ENCODE assay signal across 17 cellular contexts in genomic region chr3:182908471-182908870, GRCh38.
"Had no signal": no experiment of that assay in that cellular context is flagged by ENCODE, and none has a peak within 500 bp of the region (broad histone marks: within the 10 kb centered on the region; RNA-seq: fewer than 3 reads in every experiment).

No MANE protein-coding gene starts in this region.

- DNase-seq: activated CD4-positive, alpha-beta T cell treated with anti-CD3 and anti-CD28 coated beads, Interleukin-2, amount 10 ng/mL, durations not matched to agents 7 days and 5 days; activated CD4-positive, CD25-positive, alpha-beta regulatory T cell; activated naive CD4-positive, alpha-beta T cell treated with Interleukin-2 at 50 U/mL for 16 hours; activated T-cell treated with anti-CD3 and anti-CD28 coated beads for 4 hours; amygdala; cortex of kidney; effector memory CD8-positive, alpha-beta T cell; left colon; lower lobe of right lung; right cardiac atrium; stimulated activated CD4-positive, alpha-beta T cell treated with anti-CD3 and anti-CD28 coated beads, Interleukin-4, amount 100 ng/mL, for 4 hours had no signal

- ATAC-seq: effector memory CD8-positive, alpha-beta T cell; left colon; lower lobe of right lung; right cardiac atrium had no signal

- H3K27me3 Mint-ChIP-seq: activated CD4-positive, alpha-beta T cell treated with anti-CD3 and anti-CD28 coated beads, Interleukin-2, amount 10 ng/mL, durations not matched to agents 7 days and 5 days; brain; central memory CD8-positive, alpha-beta T cell; effector memory CD8-positive, alpha-beta T cell; stimulated activated naive CD8-positive, alpha-beta T cell treated with anti-CD3 and anti-CD28 coated beads, Interleukin-15, Interleukin-2, amounts not matched to agents 100 ng/mL and 50 ng/mL, for 24 hours had no signal

- H3K4me1 Mint-ChIP-seq: brain had no signal

- H3K9me3 Mint-ChIP-seq: activated CD4-positive, alpha-beta T cell treated with anti-CD3 and anti-CD28 coated beads, Interleukin-2, amount 10 ng/mL, durations not matched to agents 7 days and 5 days; brain; central memory CD8-positive, alpha-beta T cell; effector memory CD8-positive, alpha-beta T cell; immature natural killer cell; mesothelial cell of epicardium; neural crest cell; stimulated activated naive CD8-positive, alpha-beta T cell treated with anti-CD3 and anti-CD28 coated beads, Interleukin-15, Interleukin-2, amounts not matched to agents 100 ng/mL and 50 ng/mL, for 24 hours had no signal

- H3K4me3 Mint-ChIP-seq: activated CD4-positive, alpha-beta T cell treated with anti-CD3 and anti-CD28 coated beads, Interleukin-2, amount 10 ng/mL, durations not matched to agents 7 days and 5 days; brain; central memory CD8-positive, alpha-beta T cell; effector memory CD8-positive, alpha-beta T cell; immature natural killer cell; mesothelial cell of epicardium; neural crest cell; stimulated activated naive CD8-positive, alpha-beta T cell treated with anti-CD3 and anti-CD28 coated beads, Interleukin-15, Interleukin-2, amounts not matched to agents 100 ng/mL and 50 ng/mL, for 24 hours had no signal

- H3K27ac Mint-ChIP-seq: activated CD4-positive, alpha-beta T cell treated with anti-CD3 and anti-CD28 coated beads, Interleukin-2, amount 10 ng/mL, durations not matched to agents 7 days and 5 days; brain; mesothelial cell of epicardium; stimulated activated naive CD8-positive, alpha-beta T cell treated with anti-CD3 and anti-CD28 coated beads, Interleukin-15, Interleukin-2, amounts not matched to agents 100 ng/mL and 50 ng/mL, for 24 hours had no signal
